In genomic region chr1:3910769-3911520, GRCh38 we compare ENCODE assay signal across 8 cellular contexts. TPM values are rescaled to one million over a fixed set of nuclear protein-coding genes. Genes with fewer than 3 reads are reported as not detected.
A peak's percentile ranks its signal among the peaks of the same experiment; 100 is the strongest.
DNase-seq lines count a peak whose midpoint lies in the region; ATAC-seq and TF ChIP-seq lines count a peak whose summit lies in the region.

No MANE protein-coding gene starts in this region.

- intact Hi-C loops in upper lobe of right lung (cut with DNase I), result no loop called here

- no peak overlapping the region for H3K9ac ChIP-seq in HUES6 (ENCODE audit: low read length)

- H3K36me3 ChIP-seq in HUES6 (ENCODE audit: control insufficient read depth, insufficient read depth, low read length) (no peaks in the 10 kb centered on the region), upper lobe of right lung (no peaks in the 10 kb centered on the region)

- DNase-seq in ELR (ENCODE audit: low read depth) (peak; percentile 58), RKO (ENCODE audit: low spot score) (peak; percentile 46), glomerular visceral epithelial cell (ENCODE audit: extremely low spot score) (peak; percentile 70), pons (ENCODE audit: low spot score) (peak; percentile 23), upper lobe of right lung (peak; percentile 89)
- DNase-seq in activated effector memory CD4-positive, alpha-beta T cell treated with Interleukin-2 at 50 U/mL for 16 hours, result peak; percentile 61

- H3K4me1 ChIP-seq in HUES6 (ENCODE audit: control insufficient read depth, insufficient read depth, low read length) (peaks cover 5% of the 10 kb centered on the region), upper lobe of right lung (peaks cover 4% of the 10 kb centered on the region)

- H3K27ac ChIP-seq in HUES6 (ENCODE audit: low read depth, low read length), result no peak overlapping the region
- no peak overlapping the region for H3K27ac ChIP-seq in upper lobe of right lung

- ATAC-seq in upper lobe of right lung (peak; percentile 80), GM18858 (IDR thresholded peaks at IDR 0.05; ENCODE audit: unreplicated experiment) (no peak)

- H3K9me3 ChIP-seq in HUES6 (ENCODE audit: control insufficient read depth, insufficient read depth, low read depth, low read length) (no peaks in the 10 kb centered on the region), upper lobe of right lung (no peaks in the 10 kb centered on the region)

- TF ChIP-seq CTCF in upper lobe of right lung (IDR thresholded peaks at IDR 0.05), result peak; percentile 65

- H3K4me3 ChIP-seq in HUES6 (ENCODE audit: low read depth, low read length), result peak overlapping the region; percentile 16; the same call in 1 of the 2 replicates
- no peak overlapping the region for H3K4me3 ChIP-seq in upper lobe of right lung

- no peaks in the 10 kb centered on the region for H3K27me3 ChIP-seq in HUES6 (ENCODE audit: control insufficient read depth, insufficient read depth, low read length)
- peaks cover 24% of the 10 kb centered on the region for H3K27me3 ChIP-seq in upper lobe of right lung

RNA-seq across cellular contexts. Expression of gene C1orf174, which starts 10.9 kb away (rescaled TPM):
- total RNA-seq in upper lobe of right lung, result 19.9 TPM

RNA-seq across cellular contexts. Expression of gene DFFB, which starts 53.7 kb away (rescaled TPM):
- 8.5 TPM for total RNA-seq in upper lobe of right lung

RNA-seq across cellular contexts. Expression of gene CEP104, which starts 53.9 kb away (rescaled TPM):
- total RNA-seq in upper lobe of right lung, result 61.0 TPM

Comparison
In these comparisons a context has a peak if more than half of its experiments do, and no peak if none do; other contexts are left out.
1. DNase-seq: peak in every context shown above with its lines; median percentile 89 in upper lobe of right lung; 70 in glomerular visceral epithelial cell; 61 in activated effector memory CD4-positive, alpha-beta T cell treated with Interleukin-2 at 50 U/mL for 16 hours; 58 in ELR; 46 in RKO; 23 in pons.